ENCODE assay signal across 16 cellular contexts in genomic region chrX:68749426-68749825, GRCh38.
DNase-seq lines count a peak whose midpoint lies in the region; ATAC-seq and TF ChIP-seq lines count a peak whose summit lies in the region.
"Had no signal": no experiment of that assay in that cellular context is flagged by ENCODE, and none has a peak within 500 bp of the region (broad histone marks: within the 10 kb centered on the region; RNA-seq: fewer than 3 reads in every experiment).

No MANE protein-coding gene starts in this region.

- no peaks in the 10 kb centered on the region for H3K36me3 Mint-ChIP-seq in activated CD4-positive, alpha-beta T cell treated with anti-CD3 and anti-CD28 coated beads, Interleukin-2, amount 10 ng/mL, durations not matched to agents 24 days and 14 days (ENCODE audit: low read depth)
- no peaks in the 10 kb centered on the region for H3K36me3 Mint-ChIP-seq in activated naive CD4-positive, alpha-beta T cell treated with anti-CD3 and anti-CD28 coated beads, Interleukin-2, amount 50 U/mL, for 72 hours
- no peaks in the 10 kb centered on the region for H3K36me3 Mint-ChIP-seq in activated naive CD4-positive, alpha-beta T cell treated with anti-CD3 and anti-CD28 coated beads for 36 hours (ENCODE audit: low read depth)
- no peaks in the 10 kb centered on the region for H3K36me3 Mint-ChIP-seq in stimulated activated effector memory CD8-positive, alpha-beta T cell treated with anti-CD3 and anti-CD28 coated beads, Interleukin-12 subunit alpha, Interleukin-12 subunit beta, amount 100 ng/mL, for 72 hours

- H3K9me3 Mint-ChIP-seq in activated CD4-positive, alpha-beta T cell treated with anti-CD3 and anti-CD28 coated beads, Interleukin-2, amount 10 ng/mL, durations not matched to agents 24 days and 14 days = no peaks in the 10 kb centered on the region
- peaks cover 0 to 7% of the 10 kb centered on the region in 2 donors for H3K9me3 Mint-ChIP-seq in activated naive CD4-positive, alpha-beta T cell treated with anti-CD3 and anti-CD28 coated beads, Interleukin-2, amount 50 U/mL, for 72 hours
- no peaks in the 10 kb centered on the region for H3K9me3 Mint-ChIP-seq in activated naive CD4-positive, alpha-beta T cell treated with anti-CD3 and anti-CD28 coated beads for 36 hours
- no peaks in the 10 kb centered on the region for H3K9me3 Mint-ChIP-seq in stimulated activated effector memory CD8-positive, alpha-beta T cell treated with anti-CD3 and anti-CD28 coated beads, Interleukin-12 subunit alpha, Interleukin-12 subunit beta, amount 100 ng/mL, for 72 hours
- H3K9me3 Mint-ChIP-seq: CD4-positive, alpha-beta T cell; HFFc6 had no signal

- peak; percentile 87 to 97 for ATAC-seq in activated naive CD4-positive, alpha-beta T cell treated with anti-CD3 and anti-CD28 coated beads, Interleukin-2, amount 50 U/mL, for 72 hours
- ATAC-seq in stimulated activated effector memory CD8-positive, alpha-beta T cell treated with anti-CD3 and anti-CD28 coated beads, Interleukin-12 subunit alpha, Interleukin-12 subunit beta, amount 100 ng/mL, for 72 hours = peak; percentile 84

- CTCF ChIA-PET in activated naive CD4-positive, alpha-beta T cell treated with anti-CD3 and anti-CD28 coated beads for 36 hours (lab: Charles Lee) = interaction anchor here (1.0 kb wide), 2 partner anchors 18 to 58 kb away, joined by 3 to 4 read pairs; no protein-coding TSS in a partner anchor

- no peaks in the 10 kb centered on the region for H4K20me1 ChIP-seq in smooth muscle cell (ENCODE audit: low read depth)

- no peak overlapping the region for H3K4me3 Mint-ChIP-seq in activated CD4-positive, alpha-beta T cell treated with anti-CD3 and anti-CD28 coated beads, Interleukin-2, amount 10 ng/mL, durations not matched to agents 24 days and 14 days
- H3K4me3 Mint-ChIP-seq in activated naive CD4-positive, alpha-beta T cell treated with anti-CD3 and anti-CD28 coated beads for 36 hours = no peak overlapping the region
- no peak overlapping the region for H3K4me3 Mint-ChIP-seq in stimulated activated effector memory CD8-positive, alpha-beta T cell treated with anti-CD3 and anti-CD28 coated beads, Interleukin-12 subunit alpha, Interleukin-12 subunit beta, amount 100 ng/mL, for 72 hours
- H3K4me3 Mint-ChIP-seq: B cell; CD4-positive, alpha-beta T cell; HFFc6 had no signal

- DNase-seq in activated CD4-positive, alpha-beta T cell treated with anti-CD3 and anti-CD28 coated beads, Interleukin-2, amount 10 ng/mL, durations not matched to agents 24 days and 14 days = no peak
- no peak for DNase-seq in activated CD4-positive, alpha-beta T cell treated with anti-CD3 and anti-CD28 coated beads for 4 hours
- DNase-seq in activated naive CD4-positive, alpha-beta T cell treated with anti-CD3 and anti-CD28 coated beads, Interleukin-2, amount 50 U/mL, for 72 hours (ENCODE audit: low spot score in 2 of 2) = no peak
- no peak for DNase-seq in activated naive CD4-positive, alpha-beta T cell treated with anti-CD3 and anti-CD28 coated beads for 36 hours
- no peak for DNase-seq in stimulated activated effector memory CD8-positive, alpha-beta T cell treated with anti-CD3 and anti-CD28 coated beads, Interleukin-12 subunit alpha, Interleukin-12 subunit beta, amount 100 ng/mL, for 72 hours (ENCODE audit: low spot score in 2 of 2)
- no peak for DNase-seq in activated CD4-positive, CD25-positive, alpha-beta regulatory T cell treated with anti-CD3 and anti-CD28 coated beads, Interleukin-2, amount 50 U/mL, for 72 hours
- no peak for DNase-seq in smooth muscle cell (lab: John Stamatoyannopoulos, UW; ENCODE audit: unreplicated experiment)
- DNase-seq: 8988T; ACHN; C1 segment of cervical spinal cord; Calu3; CD4-positive, alpha-beta T cell; DMS 273 treated with DMSO at 0.1 percent for 48 hours; HCEC 1CT; HFFc6 had no signal

- H3K9ac ChIP-seq in smooth muscle cell (ENCODE audit: low read depth) = no peak overlapping the region

- H3K27me3 ChIP-seq in smooth muscle cell (ENCODE audit: low read depth) = no peaks in the 10 kb centered on the region

- H3K4me1 Mint-ChIP-seq in activated CD4-positive, alpha-beta T cell treated with anti-CD3 and anti-CD28 coated beads, Interleukin-2, amount 10 ng/mL, durations not matched to agents 24 days and 14 days = peaks cover 3% of the 10 kb centered on the region
- peaks cover 4% of the 10 kb centered on the region for H3K4me1 Mint-ChIP-seq in activated naive CD4-positive, alpha-beta T cell treated with anti-CD3 and anti-CD28 coated beads for 36 hours (ENCODE audit: low read depth)
- H3K4me1 Mint-ChIP-seq in stimulated activated effector memory CD8-positive, alpha-beta T cell treated with anti-CD3 and anti-CD28 coated beads, Interleukin-12 subunit alpha, Interleukin-12 subunit beta, amount 100 ng/mL, for 72 hours = peaks cover 13% of the 10 kb centered on the region
- H3K4me1 Mint-ChIP-seq: B cell had no signal

- no peak overlapping the region for H3K4me3 ChIP-seq in smooth muscle cell

- no peak overlapping the region for H2AFZ ChIP-seq in smooth muscle cell (ENCODE audit: low read depth)

- H3K27ac ChIP-seq in smooth muscle cell (ENCODE audit: low read depth) = no peak overlapping the region

- H3K79me2 ChIP-seq in smooth muscle cell (ENCODE audit: low read depth) = no peaks in the 10 kb centered on the region

- H3K4me2 ChIP-seq in smooth muscle cell = no peak overlapping the region

- H3K36me3 ChIP-seq in smooth muscle cell (ENCODE audit: low read depth) = no peaks in the 10 kb centered on the region

- intact Hi-C loops in activated CD4-positive, alpha-beta T cell treated with anti-CD3 and anti-CD28 coated beads, Interleukin-2, amount 10 ng/mL, durations not matched to agents 24 days and 14 days (cut with micrococcal nuclease) = no loop called here
- intact Hi-C loops in activated naive CD4-positive, alpha-beta T cell treated with anti-CD3 and anti-CD28 coated beads for 36 hours (cut with micrococcal nuclease) = no loop called here

- H3K27me3 Mint-ChIP-seq in activated CD4-positive, alpha-beta T cell treated with anti-CD3 and anti-CD28 coated beads, Interleukin-2, amount 10 ng/mL, durations not matched to agents 24 days and 14 days = no peaks in the 10 kb centered on the region
- no peaks in the 10 kb centered on the region for H3K27me3 Mint-ChIP-seq in activated naive CD4-positive, alpha-beta T cell treated with anti-CD3 and anti-CD28 coated beads for 36 hours (ENCODE audit: low read depth)
- H3K27me3 Mint-ChIP-seq: B cell; CD4-positive, alpha-beta T cell had no signal

- WGBS in smooth muscle cell (ENCODE audit: low lambda C conversion rate) = 62% methylated on average over 3 of the region's 3 CpGs

- H3F3A ChIP-seq in smooth muscle cell (ENCODE audit: low read depth) = no peaks in the 10 kb centered on the region

- no peak for TF ChIP-seq CTCF in smooth muscle cell (IDR thresholded peaks at IDR 0.05; ENCODE audit: borderline replicate concordance, insufficient read depth, poor library complexity, severe bottlenecking)

- H3K9me3 ChIP-seq in smooth muscle cell (replicated peaks; ENCODE audit: low read depth) = no peaks in the 10 kb centered on the region

- H3K27ac Mint-ChIP-seq in activated CD4-positive, alpha-beta T cell treated with anti-CD3 and anti-CD28 coated beads, Interleukin-2, amount 10 ng/mL, durations not matched to agents 24 days and 14 days = peak overlapping the region; percentile 34
- no peak overlapping the region for H3K27ac Mint-ChIP-seq in activated naive CD4-positive, alpha-beta T cell treated with anti-CD3 and anti-CD28 coated beads, Interleukin-2, amount 50 U/mL, for 72 hours
- H3K27ac Mint-ChIP-seq in activated naive CD4-positive, alpha-beta T cell treated with anti-CD3 and anti-CD28 coated beads for 36 hours = no peak overlapping the region
- no peak overlapping the region for H3K27ac Mint-ChIP-seq in stimulated activated effector memory CD8-positive, alpha-beta T cell treated with anti-CD3 and anti-CD28 coated beads, Interleukin-12 subunit alpha, Interleukin-12 subunit beta, amount 100 ng/mL, for 72 hours
- H3K27ac Mint-ChIP-seq: B cell; CD4-positive, alpha-beta T cell; HFFc6 had no signal

- H3K4me1 ChIP-seq in smooth muscle cell (ENCODE audit: low read depth) = no peaks in the 10 kb centered on the region
